ENCODE assay signal across 2 cellular contexts in genomic region chr18:60893331-60894114, GRCh38.
TF ChIP-seq lines count a peak whose summit lies in the region.

No MANE protein-coding gene starts in this region.

TF ChIP-seq in HCT116, 20 proteins besides CTCF, POLR2A, EP300 and RAD21:
- TF ChIP-seq ZBTB33 (IDR thresholded peaks at IDR 0.05; ENCODE audit: extremely low read depth, insufficient replicate concordance, low read length), result no peak
- no peak for TF ChIP-seq TCF7L2 (IDR thresholded peaks at IDR 0.05; ENCODE audit: borderline replicate concordance, extremely low read depth, insufficient read depth, insufficient read length)
- TF ChIP-seq ELF1 (IDR thresholded peaks at IDR 0.05; ENCODE audit: borderline replicate concordance, low read depth), result no peak
- no peak for TF ChIP-seq ZNF274 (IDR thresholded peaks at IDR 0.05; ENCODE audit: low read depth, low read length)
- no peak for TF ChIP-seq SRF (IDR thresholded peaks at IDR 0.05; ENCODE audit: low read depth)
- no peak for TF ChIP-seq EGR1 (IDR thresholded peaks at IDR 0.05; ENCODE audit: low read depth)
- TF ChIP-seq SIN3A (IDR thresholded peaks at IDR 0.05; ENCODE audit: low read depth), result no peak
- no peak for TF ChIP-seq FOSL1 (IDR thresholded peaks at IDR 0.05; ENCODE audit: low read depth)
- no peak for TF ChIP-seq CEBPB (IDR thresholded peaks at IDR 0.05; ENCODE audit: low read depth)
- TF ChIP-seq JUND (IDR thresholded peaks at IDR 0.05), result no peak

TF ChIP-seq in endothelial cell of umbilical vein, 7 proteins besides CTCF, POLR2A, EP300 and RAD21:
- TF ChIP-seq POLR2AphosphoS5 (IDR thresholded peaks at IDR 0.05; ENCODE audit: insufficient read depth, low read depth, low read length) (no peak), FOS (IDR thresholded peaks at IDR 0.05; ENCODE audit: borderline replicate concordance, insufficient read depth, low read length) (no peak), GATA2 (IDR thresholded peaks at IDR 0.05; ENCODE audit: insufficient read depth, insufficient read length, low read depth, low read length) (no peak), MAX (IDR thresholded peaks at IDR 0.05; ENCODE audit: insufficient read depth, insufficient read length) (no peak), JUN (IDR thresholded peaks at IDR 0.05; ENCODE audit: borderline replicate concordance, insufficient read depth, insufficient read length, low read depth) (no peak), EZH2 (IDR thresholded peaks at IDR 0.05; ENCODE audit: borderline replicate concordance, low read depth, low read length, severe bottlenecking) (no peak), MYC (IDR thresholded peaks at IDR 0.05; ENCODE audit: low read depth, low read length) (no peak)
